In genomic region chr1:244273262-244273844, GRCh38 we compare ENCODE assay signal across 10 cellular contexts.
DNase-seq lines count a peak whose midpoint lies in the region; ATAC-seq and TF ChIP-seq lines count a peak whose summit lies in the region.
"Had no signal": no experiment of that assay in that cellular context is flagged by ENCODE, and none has a peak within 500 bp of the region (broad histone marks: within the 10 kb centered on the region; RNA-seq: fewer than 3 reads in every experiment).

No MANE protein-coding gene starts in this region.

- H3K4me1 ChIP-seq in right atrium auricular region, result peaks cover 0 to 9% of the 10 kb centered on the region in 2 donors
- peaks cover 0 to 9% (median 3%) of the 10 kb centered on the region in 4 donors for H3K4me1 ChIP-seq in transverse colon

- intact Hi-C loops in Right ventricle myocardium inferior (cut with DNase I), result loop anchor here (1.0 to 5.0 kb wide), 3 partner anchors 226 to 930 kb away; no protein-coding TSS in a partner anchor
- intact Hi-C loops in transverse colon (cut with DNase I; ENCODE audit: low total_unique reads), result loop anchor here (5.0 kb wide), 1 partner anchor 931 kb away; no protein-coding TSS in a partner anchor
- intact Hi-C loops in activated naive CD4-positive, alpha-beta T cell treated with anti-CD3 and anti-CD28 coated beads for 36 hours (cut with micrococcal nuclease), result loop anchor here (1.0 to 10.0 kb wide), 10 partner anchors 26 to 1809 kb away; no protein-coding TSS in a partner anchor

- H3K9me3 Mint-ChIP-seq in brain, result peaks cover 17 to 30% (median 25%) of the 10 kb centered on the region in 5 experiments
- H3K9me3 Mint-ChIP-seq in activated naive CD4-positive, alpha-beta T cell treated with anti-CD3 and anti-CD28 coated beads for 36 hours, result peaks cover 9% of the 10 kb centered on the region

- H3K9me3 ChIP-seq in right atrium auricular region, result peaks cover 0 to 12% of the 10 kb centered on the region in 2 donors
- no peaks in the 10 kb centered on the region for H3K9me3 ChIP-seq in transverse colon

- ATAC-seq in Right ventricle myocardium inferior (peak; percentile 33), GM19452 (IDR thresholded peaks at IDR 0.05; ENCODE audit: unreplicated experiment) (no peak)

- H3K27me3 ChIP-seq in right atrium auricular region, result no peaks in the 10 kb centered on the region
- no peaks in the 10 kb centered on the region for H3K27me3 ChIP-seq in layer of hippocampus (ENCODE audit: control insufficient read depth, insufficient read depth, low read length)
- no peaks in the 10 kb centered on the region for H3K27me3 ChIP-seq in transverse colon

- no peak overlapping the region for H3K4me3 ChIP-seq in right atrium auricular region
- H3K4me3 ChIP-seq in transverse colon, result no peak overlapping the region

- peaks cover 24% of the 10 kb centered on the region for H3K4me1 Mint-ChIP-seq in brain
- no peaks in the 10 kb centered on the region for H3K4me1 Mint-ChIP-seq in activated naive CD4-positive, alpha-beta T cell treated with anti-CD3 and anti-CD28 coated beads for 36 hours (ENCODE audit: low read depth)

- DNase-seq in Right ventricle myocardium inferior (ENCODE audit: missing footprints), result no peak
- no peak for DNase-seq in right atrium auricular region (ENCODE audit: low spot score)
- DNase-seq in transverse colon, result no peak
- DNase-seq in activated naive CD4-positive, alpha-beta T cell treated with anti-CD3 and anti-CD28 coated beads for 36 hours, result no peak
- no peak for DNase-seq in foreskin melanocyte

- in situ Hi-C loops in transverse colon (cut with MboI; ENCODE audit: low pct_ligation_motif_present in 1 of 4, low pct_unique_long_range_greater_than_20kb in 1 of 4, low sequenced_read_pairs in 3 of 4), result loop anchor here in 2 of 4 donors (25.0 kb wide), 2 partner anchors 236 to 936 kb away; no protein-coding TSS in a partner anchor

- TF ChIP-seq POLR2A in transverse colon (IDR thresholded peaks at IDR 0.05), result no peak

- H3K36me3 ChIP-seq in right atrium auricular region (no peaks in the 10 kb centered on the region), transverse colon (no peaks in the 10 kb centered on the region)

- H3K27me3 Mint-ChIP-seq in brain, result peaks cover 3% of the 10 kb centered on the region
- no peaks in the 10 kb centered on the region for H3K27me3 Mint-ChIP-seq in activated naive CD4-positive, alpha-beta T cell treated with anti-CD3 and anti-CD28 coated beads for 36 hours (ENCODE audit: low read depth)

- peaks cover 9% of the 10 kb centered on the region for H3K36me3 Mint-ChIP-seq in brain
- no peaks in the 10 kb centered on the region for H3K36me3 Mint-ChIP-seq in activated naive CD4-positive, alpha-beta T cell treated with anti-CD3 and anti-CD28 coated beads for 36 hours (ENCODE audit: low read depth)

- CTCF ChIA-PET in activated naive CD4-positive, alpha-beta T cell treated with anti-CD3 and anti-CD28 coated beads for 36 hours (lab: Charles Lee), result interaction anchor here (0.7 to 3.1 kb wide), 7 partner anchors 17 to 930 kb away, joined by 3 to 13 read pairs (median 3); no protein-coding TSS in a partner anchor

- TF ChIP-seq CTCF in right atrium auricular region (IDR thresholded peaks at IDR 0.05) (peak in 1 of 2 donors; percentile 13), brain (conservative IDR thresholded peaks at IDR 0.05) (no peak), transverse colon (IDR thresholded peaks at IDR 0.05) (no peak)

- 40 to 41% methylated on average over 6 to 8 of the region's 8 CpGs for WGBS in transverse colon (ENCODE audit: low coverage in 1 of 2), 2 donors

- H3K4me3 Mint-ChIP-seq in brain, result peak overlapping the region in 2 of 5 experiments; percentile 1 to 50
- no peak overlapping the region for H3K4me3 Mint-ChIP-seq in activated naive CD4-positive, alpha-beta T cell treated with anti-CD3 and anti-CD28 coated beads for 36 hours
- H3K4me3 Mint-ChIP-seq: dendritic cell treated with granulocyte-macrophage colony-stimulating factor and Interleukin-4, amounts not matched to agents 40 ng/mL and 50 ng/mL, for 4 days had no signal

- peak overlapping the region; percentile 0 to 64 (median 35) for H3K27ac Mint-ChIP-seq in brain
- no peak overlapping the region for H3K27ac Mint-ChIP-seq in activated naive CD4-positive, alpha-beta T cell treated with anti-CD3 and anti-CD28 coated beads for 36 hours

- TF ChIP-seq EP300 in transverse colon (IDR thresholded peaks at IDR 0.05; ENCODE audit: low read depth), result no peak

- peak overlapping the region in 1 of 2 donors; percentile 47 for H3K27ac ChIP-seq in right atrium auricular region
- H3K27ac ChIP-seq in layer of hippocampus (ENCODE audit: low read depth, low read length), result peak overlapping the region; percentile 62
- peak overlapping the region; percentile 56 to 77 (median 66) for H3K27ac ChIP-seq in transverse colon
- H3K27ac ChIP-seq: HL-60 had no signal
